ENCODE assay signal across 1 cellular context in the genomic region with DNA sequence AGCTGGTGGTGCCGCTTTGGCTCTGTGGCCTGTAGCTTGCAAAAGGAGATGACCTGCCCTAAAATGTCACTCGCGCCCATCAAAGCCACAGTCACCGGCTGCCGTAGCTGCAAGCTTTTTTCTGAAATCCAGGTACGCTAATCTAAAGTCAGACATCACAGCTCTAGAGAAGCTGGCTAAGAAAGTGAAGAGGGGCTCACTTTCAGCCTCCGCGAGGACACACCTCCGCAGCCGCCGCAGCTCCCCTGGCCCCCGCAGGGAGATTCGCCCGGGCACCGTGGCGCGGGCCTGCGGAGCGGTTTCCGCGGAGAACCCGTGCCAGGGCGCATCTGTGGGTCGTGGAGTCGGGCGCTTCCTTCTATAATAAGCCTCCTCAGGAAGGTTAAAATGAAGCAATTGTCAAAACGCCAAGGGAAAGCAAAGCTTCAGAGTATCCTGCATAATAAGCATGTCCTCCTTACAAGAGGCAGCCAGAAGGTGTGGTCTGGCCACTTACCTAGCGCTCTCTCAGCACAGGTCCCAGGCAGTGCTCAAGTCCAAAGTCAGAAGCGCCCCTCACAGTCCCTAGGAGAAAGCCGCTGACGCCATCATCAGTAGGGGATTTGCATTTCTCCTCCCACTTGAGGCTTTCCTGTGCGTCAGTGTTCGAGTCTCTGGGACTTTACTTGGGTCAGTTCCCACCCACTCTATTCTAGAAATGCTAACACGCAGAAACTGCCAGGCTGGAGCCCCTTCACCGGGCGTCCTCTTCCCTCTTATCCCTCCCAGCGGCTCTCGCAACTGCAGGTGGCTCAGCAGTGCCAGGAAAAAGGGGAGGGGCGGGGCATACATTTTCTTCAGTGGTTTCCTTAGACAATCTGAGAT.
TF ChIP-seq lines count a peak whose summit lies in the region.

A gene with protein sequence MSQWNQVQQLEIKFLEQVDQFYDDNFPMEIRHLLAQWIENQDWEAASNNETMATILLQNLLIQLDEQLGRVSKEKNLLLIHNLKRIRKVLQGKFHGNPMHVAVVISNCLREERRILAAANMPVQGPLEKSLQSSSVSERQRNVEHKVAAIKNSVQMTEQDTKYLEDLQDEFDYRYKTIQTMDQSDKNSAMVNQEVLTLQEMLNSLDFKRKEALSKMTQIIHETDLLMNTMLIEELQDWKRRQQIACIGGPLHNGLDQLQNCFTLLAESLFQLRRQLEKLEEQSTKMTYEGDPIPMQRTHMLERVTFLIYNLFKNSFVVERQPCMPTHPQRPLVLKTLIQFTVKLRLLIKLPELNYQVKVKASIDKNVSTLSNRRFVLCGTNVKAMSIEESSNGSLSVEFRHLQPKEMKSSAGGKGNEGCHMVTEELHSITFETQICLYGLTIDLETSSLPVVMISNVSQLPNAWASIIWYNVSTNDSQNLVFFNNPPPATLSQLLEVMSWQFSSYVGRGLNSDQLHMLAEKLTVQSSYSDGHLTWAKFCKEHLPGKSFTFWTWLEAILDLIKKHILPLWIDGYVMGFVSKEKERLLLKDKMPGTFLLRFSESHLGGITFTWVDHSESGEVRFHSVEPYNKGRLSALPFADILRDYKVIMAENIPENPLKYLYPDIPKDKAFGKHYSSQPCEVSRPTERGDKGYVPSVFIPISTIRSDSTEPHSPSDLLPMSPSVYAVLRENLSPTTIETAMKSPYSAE (minus strand): TSS at position 544 of the 864 bp plus-strand sequence. CDS start 2,791 bp downstream, outside the sequence.

TF ChIP-seq in IMR-90, 13 proteins besides CTCF, POLR2A, EP300 and RAD21 (continued from another document):
- TF ChIP-seq, protein P1, sequence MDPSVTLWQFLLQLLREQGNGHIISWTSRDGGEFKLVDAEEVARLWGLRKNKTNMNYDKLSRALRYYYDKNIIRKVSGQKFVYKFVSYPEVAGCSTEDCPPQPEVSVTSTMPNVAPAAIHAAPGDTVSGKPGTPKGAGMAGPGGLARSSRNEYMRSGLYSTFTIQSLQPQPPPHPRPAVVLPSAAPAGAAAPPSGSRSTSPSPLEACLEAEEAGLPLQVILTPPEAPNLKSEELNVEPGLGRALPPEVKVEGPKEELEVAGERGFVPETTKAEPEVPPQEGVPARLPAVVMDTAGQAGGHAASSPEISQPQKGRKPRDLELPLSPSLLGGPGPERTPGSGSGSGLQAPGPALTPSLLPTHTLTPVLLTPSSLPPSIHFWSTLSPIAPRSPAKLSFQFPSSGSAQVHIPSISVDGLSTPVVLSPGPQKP (IDR thresholded peaks at IDR 0.05; ENCODE audit: borderline replicate concordance, low read depth, low read length) = no peak
- TF ChIP-seq BHLHE40 (IDR thresholded peaks at IDR 0.05; ENCODE audit: low read depth, low read length) = no peak
- no peak for TF ChIP-seq MAZ (IDR thresholded peaks at IDR 0.05; ENCODE audit: borderline replicate concordance, low read depth, low read length)
- TF ChIP-seq, protein P2, sequence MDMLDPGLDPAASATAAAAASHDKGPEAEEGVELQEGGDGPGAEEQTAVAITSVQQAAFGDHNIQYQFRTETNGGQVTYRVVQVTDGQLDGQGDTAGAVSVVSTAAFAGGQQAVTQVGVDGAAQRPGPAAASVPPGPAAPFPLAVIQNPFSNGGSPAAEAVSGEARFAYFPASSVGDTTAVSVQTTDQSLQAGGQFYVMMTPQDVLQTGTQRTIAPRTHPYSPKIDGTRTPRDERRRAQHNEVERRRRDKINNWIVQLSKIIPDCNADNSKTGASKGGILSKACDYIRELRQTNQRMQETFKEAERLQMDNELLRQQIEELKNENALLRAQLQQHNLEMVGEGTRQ (IDR thresholded peaks at IDR 0.05; ENCODE audit: low read depth, low read length) = no peak
- no peak for TF ChIP-seq NFE2L2 (IDR thresholded peaks at IDR 0.05; ENCODE audit: low read depth, low read length)
- TF ChIP-seq SMC3 (IDR thresholded peaks at IDR 0.05; ENCODE audit: low read depth, low read length) = no peak
- no peak for TF ChIP-seq RFX5 (IDR thresholded peaks at IDR 0.05; ENCODE audit: low read depth, low read length)
- TF ChIP-seq CHD1 (IDR thresholded peaks at IDR 0.05; ENCODE audit: low read depth, low read length) = no peak
